ENCODE assay signal across 22 cellular contexts in genomic region chr19:39379865-39380399, GRCh38.
"Had no signal": no experiment of that assay in that cellular context is flagged by ENCODE, and none has a peak within 500 bp of the region (broad histone marks: within the 10 kb centered on the region; RNA-seq: fewer than 3 reads in every experiment).

No MANE protein-coding gene starts in this region.

- H3K27ac Mint-ChIP-seq: activated CD4-positive, alpha-beta memory T cell treated with anti-CD3 and anti-CD28 coated beads for 36 hours; activated naive CD4-positive, alpha-beta T cell treated with anti-CD3 and anti-CD28 coated beads, Interleukin-2, amount 50 U/mL, for 24 hours; T-cell had no signal

- H3K4me3 ChIP-seq: prostate gland, SK-N-MC, smooth muscle cell, thyroid gland had no signal

- H3K4me2 ChIP-seq: smooth muscle cell had no signal

- H3K9me3 ChIP-seq: prostate gland, thyroid gland had no signal

- H3K27ac ChIP-seq: prostate gland, SK-N-MC, thyroid gland had no signal

- H3K27me3 ChIP-seq: thyroid gland had no signal

- H3K4me1 ChIP-seq: prostate gland, thyroid gland had no signal

- ATAC-seq: left lobe of liver; natural killer cell treated with Interleukin-12 subunit alpha and Interleukin-12 subunit beta and Interleukin-15 and Interleukin-18, amount 100 ng/mL, for 72 hours; right cardiac atrium; stimulated activated naive CD8-positive, alpha-beta T cell treated with anti-CD3 and anti-CD28 coated beads, Interleukin-15, amount 100 ng/mL, for 72 hours; T-cell had no signal

- H3K27me3 Mint-ChIP-seq: activated CD4-positive, alpha-beta memory T cell treated with anti-CD3 and anti-CD28 coated beads for 36 hours; activated naive CD4-positive, alpha-beta T cell treated with anti-CD3 and anti-CD28 coated beads, Interleukin-2, amount 50 U/mL, for 24 hours; activated T-cell treated with anti-CD3 and anti-CD28 coated beads, Interleukin-2, amount 50 U/mL, for 24 hours; brain; memory B cell; natural killer cell treated with Interleukin-12 subunit alpha and Interleukin-12 subunit beta and Interleukin-15 and Interleukin-18, amount 100 ng/mL, for 72 hours; stimulated activated naive CD8-positive, alpha-beta T cell treated with anti-CD3 and anti-CD28 coated beads, Interleukin-15, amount 100 ng/mL, for 72 hours; T-cell had no signal

- H3K4me3 Mint-ChIP-seq: activated CD4-positive, alpha-beta memory T cell treated with anti-CD3 and anti-CD28 coated beads for 36 hours; activated naive CD4-positive, alpha-beta T cell treated with anti-CD3 and anti-CD28 coated beads, Interleukin-2, amount 50 U/mL, for 24 hours; activated T-cell treated with anti-CD3 and anti-CD28 coated beads, Interleukin-2, amount 50 U/mL, for 24 hours; brain; memory B cell; natural killer cell treated with Interleukin-12 subunit alpha and Interleukin-12 subunit beta and Interleukin-15 and Interleukin-18, amount 100 ng/mL, for 72 hours; stimulated activated naive CD8-positive, alpha-beta T cell treated with anti-CD3 and anti-CD28 coated beads, Interleukin-15, amount 100 ng/mL, for 72 hours; T-cell had no signal

- H3K4me1 Mint-ChIP-seq: activated naive CD4-positive, alpha-beta T cell treated with anti-CD3 and anti-CD28 coated beads, Interleukin-2, amount 50 U/mL, for 24 hours; brain had no signal

- DNase-seq: activated CD4-positive, alpha-beta memory T cell treated with anti-CD3 and anti-CD28 coated beads for 36 hours; activated CD4-positive, CD25-positive, alpha-beta regulatory T cell treated with anti-CD3 and anti-CD28 coated beads, Interleukin-2, amount 50 U/mL, for 72 hours; activated effector memory CD4-positive, alpha-beta T cell treated with anti-CD3 and anti-CD28 coated beads, Interleukin-2, amount 50 U/mL, for 16 hours; activated T-cell treated with anti-CD3 and anti-CD28 coated beads, Interleukin-2, amount 50 U/mL, for 24 hours; amniotic stem cell; effector memory CD4-positive, alpha-beta T cell; islet precursor cell; stimulated activated CD4-positive, alpha-beta T cell treated with anti-CD3 and anti-CD28 coated beads, Interleukin-4, amount 100 ng/mL, for 4 hours; stimulated activated CD8-positive, alpha-beta memory T cell treated with anti-CD3 and anti-CD28 coated beads, Interleukin-4, amount 100 ng/mL, for 48 hours; stimulated activated naive CD8-positive, alpha-beta T cell treated with anti-CD3 and anti-CD28 coated beads, Interleukin-15, amount 100 ng/mL, for 72 hours; T-cell; T1000; thyroid gland had no signal

- H3K9me3 Mint-ChIP-seq: activated CD4-positive, alpha-beta memory T cell treated with anti-CD3 and anti-CD28 coated beads for 36 hours; activated naive CD4-positive, alpha-beta T cell treated with anti-CD3 and anti-CD28 coated beads, Interleukin-2, amount 50 U/mL, for 24 hours; activated T-cell treated with anti-CD3 and anti-CD28 coated beads, Interleukin-2, amount 50 U/mL, for 24 hours; brain; memory B cell; natural killer cell treated with Interleukin-12 subunit alpha and Interleukin-12 subunit beta and Interleukin-15 and Interleukin-18, amount 100 ng/mL, for 72 hours; stimulated activated naive CD8-positive, alpha-beta T cell treated with anti-CD3 and anti-CD28 coated beads, Interleukin-15, amount 100 ng/mL, for 72 hours; T-cell had no signal
